Comparison of ENCODE assay signal across 21 cellular contexts in the genomic region with DNA sequence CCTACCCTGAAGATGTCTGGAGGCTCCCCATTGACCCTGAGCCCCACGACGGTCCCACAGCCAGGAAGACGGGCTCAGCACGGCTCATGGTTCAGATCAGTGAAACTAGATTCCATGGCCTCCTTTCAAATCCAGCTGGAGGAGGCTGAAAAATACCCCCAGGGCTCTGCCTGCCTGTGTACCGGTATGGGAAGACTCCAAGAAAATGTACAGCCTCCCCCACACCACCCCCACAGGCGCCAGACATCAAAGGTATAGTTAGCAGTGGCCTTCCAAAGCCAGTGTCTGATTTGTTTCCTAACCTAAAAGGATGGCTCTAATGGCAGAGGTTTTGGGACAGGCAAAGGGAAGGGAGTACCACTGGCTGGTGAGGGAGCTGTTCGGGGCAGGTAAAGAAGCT.
A peak's percentile ranks its signal among the peaks of the same experiment; 100 is the strongest.
DNase-seq lines count a peak whose midpoint lies in the region; ATAC-seq, FAIRE-seq and TF ChIP-seq lines count a peak whose summit lies in the region.
"Had no signal": no experiment of that assay in that cellular context is flagged by ENCODE, and none has a peak within 500 bp of the region (broad histone marks: within the 10 kb centered on the region; RNA-seq: fewer than 3 reads in every experiment).

No MANE protein-coding gene starts in this region.

- H3K27ac ChIP-seq in H1 (ENCODE audit: low read depth, low read length) (no peak overlapping the region; the same call in 1 of the 2 replicates), trophoblast cell (ENCODE audit: low read depth, low read length) (peak overlapping the region; percentile 79)
- H3K27ac ChIP-seq: 22Rv1 had no signal

- H3K27me3 Mint-ChIP-seq in WTC11 (ENCODE audit: low read depth): no peaks in the 10 kb centered on the region

- no peaks in the 10 kb centered on the region for H4K20me1 ChIP-seq in H1 (replicated peaks in 1 of 2; ENCODE audit: control insufficient read depth in 1 of 2, insufficient read depth in 2 of 2, low read length in 2 of 2)

- no peaks in the 10 kb centered on the region for H3K79me1 ChIP-seq in H1 (ENCODE audit: low read depth, low read length)
- peaks cover 15% of the 10 kb centered on the region for H3K79me1 ChIP-seq in trophoblast cell (ENCODE audit: low read length)

- no peak for TF ChIP-seq EP300 in H1 (IDR thresholded peaks at IDR 0.05; ENCODE audit: borderline replicate concordance in 1 of 2, low read depth in 2 of 2, low read length in 2 of 2)

- peak overlapping the region; percentile 82 for H2AFZ ChIP-seq in H1 (ENCODE audit: low read length)
- no peak overlapping the region for H2AFZ ChIP-seq in trophoblast cell (ENCODE audit: insufficient read depth, low read length, poor library complexity)

- H2BK120ac ChIP-seq in H1 (replicated peaks; ENCODE audit: low read depth, low read length) (no peak overlapping the region), trophoblast cell (ENCODE audit: insufficient read depth, low read length, poor library complexity) (peak overlapping the region; percentile 3)

- no peak overlapping the region for H2AK5ac ChIP-seq in H1 (ENCODE audit: low read depth, low read length)
- no peak overlapping the region for H2AK5ac ChIP-seq in trophoblast cell (ENCODE audit: low read length)

- no peak overlapping the region for H3K4me3 ChIP-seq in H1 (ENCODE audit: extremely low read depth in 1 of 4, insufficient read depth in 2 of 4, low read depth in 3 of 4, low read length in 4 of 4)
- no peak overlapping the region for H3K4me3 ChIP-seq in trophoblast cell (ENCODE audit: low read depth, low read length)
- H3K4me3 ChIP-seq: K562 had no signal

- ATAC-seq in WTC11 (peak; percentile 12; the same call in 1 of the 2 replicates), GM18511 (IDR thresholded peaks at IDR 0.05; ENCODE audit: unreplicated experiment) (no peak)
- ATAC-seq: K562 had no signal

- no peak for TF ChIP-seq POLR2A in H1 (IDR thresholded peaks at IDR 0.05; ENCODE audit: control extremely low read depth in 1 of 2, low read depth in 2 of 2, low read length in 2 of 2)

- no peak overlapping the region for H2BK5ac ChIP-seq in H1 (ENCODE audit: low read depth, low read length)
- H2BK5ac ChIP-seq in trophoblast cell (ENCODE audit: low read depth, low read length, poor library complexity): no peak overlapping the region

- H4K8ac ChIP-seq in H1 (ENCODE audit: extremely low read depth, insufficient read depth, low read length) (peak overlapping the region; percentile 82; the same call in 1 of the 2 replicates), trophoblast cell (ENCODE audit: low read depth, low read length) (peak overlapping the region; percentile 26)

- H3K4me1 ChIP-seq in H1 (replicated peaks in 1 of 4; ENCODE audit: control insufficient read depth in 3 of 4, insufficient read depth in 4 of 4, low read length in 3 of 4): peaks cover 3 to 12% (median 9%) of the 10 kb centered on the region in 4 experiments
- H3K4me1 ChIP-seq in trophoblast cell (ENCODE audit: control insufficient read depth in 1 of 2, insufficient read depth in 2 of 2, low read length in 2 of 2): peaks cover 12 to 21% of the 10 kb centered on the region in 2 experiments

- H3K9me3 Mint-ChIP-seq in WTC11: no peaks in the 10 kb centered on the region

- no peak overlapping the region for H3K18ac ChIP-seq in H1 (ENCODE audit: extremely low read depth, low read length)
- H3K18ac ChIP-seq in trophoblast cell (ENCODE audit: low read length): no peak overlapping the region

- no peak overlapping the region for H2BK15ac ChIP-seq in H1 (ENCODE audit: low read length)

- no peak overlapping the region for H3K14ac ChIP-seq in H1 (ENCODE audit: insufficient read length)
- H3K14ac ChIP-seq in trophoblast cell (ENCODE audit: low read length): no peak overlapping the region

- no peak overlapping the region for H2BK20ac ChIP-seq in H1 (ENCODE audit: low read length)

- POLR2A ChIA-PET in WTC11 (lab: Charles Lee) (no interaction called here), H1 (lab: Charles Lee; ENCODE audit: partially characterized antibody) (no interaction called here)

- H4K91ac ChIP-seq in H1 (replicated peaks; ENCODE audit: insufficient read length, low read length): no peak overlapping the region
- H4K91ac ChIP-seq in trophoblast cell (ENCODE audit: low read depth, low read length): peak overlapping the region; percentile 60

- no peak overlapping the region for H3K4me3 Mint-ChIP-seq in WTC11
- H3K4me3 Mint-ChIP-seq: CD14-positive monocyte; CD8-positive, alpha-beta memory T cell had no signal

- no peaks in the 10 kb centered on the region for H3K23me2 ChIP-seq in H1 (ENCODE audit: low read depth, low read length)

- FAIRE-seq in H1 (lab: Jason Lieb, UNC): no peak
- FAIRE-seq: GM18507, HepG2, K562 had no signal

- no peak overlapping the region for H3K23ac ChIP-seq in H1 (ENCODE audit: insufficient read length)
- no peak overlapping the region for H3K23ac ChIP-seq in trophoblast cell (ENCODE audit: low read length)

- H2BK12ac ChIP-seq in H1 (ENCODE audit: low read depth, low read length) (no peak overlapping the region; the same call in 1 of the 2 replicates), trophoblast cell (ENCODE audit: low read length) (no peak overlapping the region)

- H3K56ac ChIP-seq in H1 (replicated peaks; ENCODE audit: insufficient read length, low read depth, low read length): no peak overlapping the region

- H3K27me3 ChIP-seq in H1 (replicated peaks in 1 of 4; ENCODE audit: control insufficient read depth in 3 of 4, extremely low read depth in 1 of 4, insufficient read depth in 3 of 4, low read length in 3 of 4) (no peaks in the 10 kb centered on the region), trophoblast cell (ENCODE audit: insufficient read depth, low read length) (no peaks in the 10 kb centered on the region)
- H3K27me3 ChIP-seq: BE2C had no signal

- TF ChIP-seq RAD21 in H1 (IDR thresholded peaks at IDR 0.05 in 1 of 2, conservative IDR thresholded peaks at IDR 0.05 in 1 of 2; ENCODE audit: low read depth in 2 of 2, low read length in 2 of 2): no peak

- 71% methylated on average over 6 of the region's 7 CpGs; no CpG with 5 or more reads in 1 of the 2 experiments for WGBS in H1 (ENCODE audit: extremely low coverage in 1 of 2, insufficient coverage in 1 of 2, insufficient read length in 1 of 2, insufficient replicate concordance in 2 of 2, low coverage in 1 of 2, low lambda C conversion rate in 2 of 2, missing lambda C conversion rate in 1 of 2), 2 experiments
- WGBS in trophoblast cell (ENCODE audit: extremely low coverage, insufficient coverage, insufficient read length): no CpG with 5 or more reads among the region's 7 CpGs

- H4K12ac ChIP-seq in trophoblast cell (ENCODE audit: low read depth, low read length): no peak overlapping the region

- DNase-seq in NCI-H146 (lab: John Stamatoyannopoulos, UW) (peak; percentile 63), NCI-H146 treated with DMSO at 0.1 percent for 48 hours (lab: John Stamatoyannopoulos, UW; ENCODE audit: unreplicated experiment) (no peak), WTC11 (ENCODE audit: low spot score) (no peak), H1 (ENCODE audit: low read depth in 1 of 2, low spot score in 2 of 2) (no peak), trophoblast cell (peak in 1 of 2 donors; percentile 1), activated T-cell treated with anti-CD3 and anti-CD28 coated beads for 4 hours (no peak)
- DNase-seq in activated CD8-positive, alpha-beta memory T cell treated with anti-CD3 and anti-CD28 coated beads for 24 hours: no peak
- DNase-seq: ACHN; CD8-positive, alpha-beta memory T cell; DND-41; Kasumi-1; NCI-H2227 treated with DMSO at 0.1 percent for 48 hours; SW 1271 had no signal

- H3K4me2 ChIP-seq in H1 (ENCODE audit: insufficient read depth in 1 of 2, low read depth in 2 of 2, low read length in 2 of 2) (peak overlapping the region; percentile 10 to 39; a peak in 1 of 4 replicates), trophoblast cell (ENCODE audit: low read length) (peak overlapping the region; percentile 41)
- H3K4me2 ChIP-seq: SK-N-SH had no signal

- H3K79me2 ChIP-seq in H1 (ENCODE audit: control insufficient read depth in 1 of 2, insufficient read depth in 2 of 2, low read length in 2 of 2) (no peaks in the 10 kb centered on the region), trophoblast cell (ENCODE audit: control insufficient read depth, insufficient read depth, low read length, poor library complexity) (peaks cover 2% of the 10 kb centered on the region)

- H3K9ac ChIP-seq in H1 (replicated peaks in 1 of 4; ENCODE audit: extremely low read depth in 1 of 4, low read depth in 3 of 4, low read length in 3 of 4) (no peak overlapping the region), trophoblast cell (ENCODE audit: low read length) (no peak overlapping the region)
- H3K9ac ChIP-seq: SK-N-SH had no signal

- TF ChIP-seq CTCF in WTC11 (IDR thresholded peaks at IDR 0.05): no peak
- TF ChIP-seq CTCF in H1 (IDR thresholded peaks at IDR 0.05; ENCODE audit: control extremely low read depth in 1 of 3, insufficient read depth in 1 of 3, low read depth in 1 of 3, low read length in 3 of 3): no peak

- H3K36me3 Mint-ChIP-seq in WTC11: no peaks in the 10 kb centered on the region
- H3K36me3 Mint-ChIP-seq: CD14-positive monocyte; CD8-positive, alpha-beta memory T cell had no signal

- H3K36me3 ChIP-seq in H1 (ENCODE audit: control insufficient read depth in 2 of 4, insufficient read depth in 4 of 4, low read length in 3 of 4) (no peaks in the 10 kb centered on the region), trophoblast cell (ENCODE audit: control insufficient read depth in 1 of 2, insufficient read depth in 2 of 2, low read length in 2 of 2) (no peaks in the 10 kb centered on the region)
- H3K36me3 ChIP-seq: BE2C had no signal

- no peak overlapping the region for H3K27ac Mint-ChIP-seq in WTC11

- no peak overlapping the region for H4K5ac ChIP-seq in H1 (ENCODE audit: insufficient read length, low read depth, low read length)

- peaks cover 35% of the 10 kb centered on the region for H3K4me1 Mint-ChIP-seq in WTC11
- H3K4me1 Mint-ChIP-seq: CD14-positive monocyte; CD8-positive, alpha-beta memory T cell had no signal

- no peak overlapping the region for H3K4ac ChIP-seq in H1 (replicated peaks; ENCODE audit: insufficient read length, low read depth, low read length)
- peak overlapping the region; percentile 12 for H3K4ac ChIP-seq in trophoblast cell (ENCODE audit: low read depth, low read length)

- CTCF ChIA-PET in WTC11 (lab: Charles Lee): interaction anchor here (0.9 to 1.1 kb wide), 4 partner anchors 40 to 85 kb away, joined by 3 to 4 read pairs (median 4); no protein-coding TSS in a partner anchor
- CTCF ChIA-PET in H1 (lab: Charles Lee; ENCODE audit: partially characterized antibody): interaction anchor here (0.6 to 2.0 kb wide), 7 partner anchors 9 to 249 kb away, joined by 3 to 7 read pairs (median 3); no protein-coding TSS in a partner anchor

- H3K9me3 ChIP-seq in H1 (ENCODE audit: insufficient read depth in 2 of 2, low read depth in 1 of 2, low read length in 1 of 2) (no peaks in the 10 kb centered on the region), trophoblast cell (ENCODE audit: insufficient read depth, low read depth, low read length) (peaks cover 2% of the 10 kb centered on the region)
- H3K9me3 ChIP-seq: BE2C, SK-N-SH had no signal

TF ChIP-seq in H1, 55 proteins besides CTCF, POLR2A, EP300 and RAD21 (continues in another document):
- TF ChIP-seq SAP30 (IDR thresholded peaks at IDR 0.05; ENCODE audit: insufficient read depth, insufficient replicate concordance, low read length): no peak
- no peak for TF ChIP-seq HDAC2 (IDR thresholded peaks at IDR 0.05; ENCODE audit: borderline replicate concordance in 1 of 2, low read depth in 2 of 2, low read length in 2 of 2)
- no peak for TF ChIP-seq SP4 (IDR thresholded peaks at IDR 0.05; ENCODE audit: low read length)
